10 cellular contexts compared by ENCODE assay signal in genomic region chrX:149804102-149804501, GRCh38. TPM values are rescaled to one million over a fixed set of nuclear protein-coding genes. Genes with fewer than 3 reads are reported as not detected.
"Had no signal": no experiment of that assay in that cellular context is flagged by ENCODE, and none has a peak within 500 bp of the region (broad histone marks: within the 10 kb centered on the region; RNA-seq: fewer than 3 reads in every experiment).

No MANE protein-coding gene starts in this region.

- H3K27ac ChIP-seq: HL-60 had no signal

- H3K4me3 Mint-ChIP-seq: GM23338, H9, IgD-negative memory B cell had no signal

- H3K4me2 ChIP-seq: GM23338 had no signal

- H3K9me3 Mint-ChIP-seq: GM23338 had no signal

- H3K4me3 ChIP-seq: GM23338 had no signal

- FAIRE-seq: H1, H54, HepG2 had no signal

- H3K36me3 Mint-ChIP-seq: IgD-negative memory B cell had no signal

- H2AFZ ChIP-seq: GM23338 had no signal

- DNase-seq: H9, HCEC 1CT, KG1 had no signal

- H3K27ac Mint-ChIP-seq: GM23338, H9, IgD-negative memory B cell had no signal

RNA-seq across cellular contexts. Expression of gene MAGEA9, which starts 22.4 kb away (rescaled TPM):
- total RNA-seq: GM23338, H1, HT1080 had no signal
- polyA plus RNA-seq: GM23338, H1, HepG2, IgD-negative memory B cell had no signal

RNA-seq across cellular contexts. Expression of gene HSFX1, which starts 30.2 kb away (rescaled TPM):
- polyA plus RNA-seq: GM23338, IgD-negative memory B cell had no signal
